Comparison of ENCODE assay signal across 1 cellular context in the genomic region with DNA sequence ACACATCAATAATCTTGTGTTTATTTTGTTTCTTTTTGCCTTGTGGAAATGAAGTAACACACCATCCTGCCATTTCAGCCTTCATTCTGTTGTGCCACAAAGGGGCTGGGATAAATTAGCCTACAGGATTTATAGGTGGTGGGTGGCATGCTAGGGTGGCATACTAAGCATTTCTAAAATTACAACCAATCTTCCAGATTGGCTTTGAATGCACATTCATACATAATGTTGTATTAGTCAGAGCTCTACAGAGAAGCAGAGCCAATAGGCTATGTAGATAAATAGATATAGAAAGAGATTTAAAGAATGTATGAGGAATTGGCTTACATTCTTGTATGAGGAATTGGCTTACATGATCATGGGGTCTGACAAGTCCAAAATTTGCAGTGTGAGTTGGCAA.
A peak's percentile ranks its signal among the peaks of the same experiment; 100 is the strongest.
TF ChIP-seq lines count a peak whose summit lies in the region.

No MANE protein-coding gene starts in this region.

TF ChIP-seq in A549, 52 proteins besides CTCF, POLR2A, EP300 and RAD21 (continued from another document):
- peak; percentile 49; the same call in 1 of the 2 replicates for TF ChIP-seq GATA3 (IDR thresholded peaks at IDR 0.05; ENCODE audit: borderline replicate concordance)
- TF ChIP-seq, protein P1, sequence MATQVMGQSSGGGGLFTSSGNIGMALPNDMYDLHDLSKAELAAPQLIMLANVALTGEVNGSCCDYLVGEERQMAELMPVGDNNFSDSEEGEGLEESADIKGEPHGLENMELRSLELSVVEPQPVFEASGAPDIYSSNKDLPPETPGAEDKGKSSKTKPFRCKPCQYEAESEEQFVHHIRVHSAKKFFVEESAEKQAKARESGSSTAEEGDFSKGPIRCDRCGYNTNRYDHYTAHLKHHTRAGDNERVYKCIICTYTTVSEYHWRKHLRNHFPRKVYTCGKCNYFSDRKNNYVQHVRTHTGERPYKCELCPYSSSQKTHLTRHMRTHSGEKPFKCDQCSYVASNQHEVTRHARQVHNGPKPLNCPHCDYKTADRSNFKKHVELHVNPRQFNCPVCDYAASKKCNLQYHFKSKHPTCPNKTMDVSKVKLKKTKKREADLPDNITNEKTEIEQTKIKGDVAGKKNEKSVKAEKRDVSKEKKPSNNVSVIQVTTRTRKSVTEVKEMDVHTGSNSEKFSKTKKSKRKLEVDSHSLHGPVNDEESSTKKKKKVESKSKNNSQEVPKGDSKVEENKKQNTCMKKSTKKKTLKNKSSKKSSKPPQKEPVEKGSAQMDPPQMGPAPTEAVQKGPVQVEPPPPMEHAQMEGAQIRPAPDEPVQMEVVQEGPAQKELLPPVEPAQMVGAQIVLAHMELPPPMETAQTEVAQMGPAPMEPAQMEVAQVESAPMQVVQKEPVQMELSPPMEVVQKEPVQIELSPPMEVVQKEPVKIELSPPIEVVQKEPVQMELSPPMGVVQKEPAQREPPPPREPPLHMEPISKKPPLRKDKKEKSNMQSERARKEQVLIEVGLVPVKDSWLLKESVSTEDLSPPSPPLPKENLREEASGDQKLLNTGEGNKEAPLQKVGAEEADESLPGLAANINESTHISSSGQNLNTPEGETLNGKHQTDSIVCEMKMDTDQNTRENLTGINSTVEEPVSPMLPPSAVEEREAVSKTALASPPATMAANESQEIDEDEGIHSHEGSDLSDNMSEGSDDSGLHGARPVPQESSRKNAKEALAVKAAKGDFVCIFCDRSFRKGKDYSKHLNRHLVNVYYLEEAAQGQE (IDR thresholded peaks at IDR 0.05): no peak
- no peak for TF ChIP-seq RNF2 (IDR thresholded peaks at IDR 0.05; ENCODE audit: borderline replicate concordance, low read depth)
